ENCODE assay signal across 8 cellular contexts in genomic region chr2:200578778-200579177, GRCh38. TPM values are rescaled to one million over a fixed set of nuclear protein-coding genes. Genes with fewer than 3 reads are reported as not detected.
DNase-seq lines count a peak whose midpoint lies in the region; ATAC-seq, FAIRE-seq and TF ChIP-seq lines count a peak whose summit lies in the region.

No MANE protein-coding gene starts in this region.

- TF ChIP-seq CTCF in ascending aorta (IDR thresholded peaks at IDR 0.05), result peak; percentile 16 to 41 (median 20)
- peak; percentile 15 for TF ChIP-seq CTCF in mucosa of descending colon (IDR thresholded peaks at IDR 0.05)
- TF ChIP-seq CTCF in vagina (IDR thresholded peaks at IDR 0.05), result peak in 1 of 3 experiments; percentile 32

- no peak for TF ChIP-seq POLR2A in vagina (IDR thresholded peaks at IDR 0.05)

- H3K27ac ChIP-seq in ascending aorta, result no peak overlapping the region
- no peak overlapping the region for H3K27ac ChIP-seq in vagina

- DNase-seq in DMS53 treated with DMSO at 0.1 percent for 48 hours (lab: John Stamatoyannopoulos, UW; ENCODE audit: unreplicated experiment) (peak; percentile 21), HTR-8/SVneo (ENCODE audit: insufficient read length, low spot score) (peak; percentile 4), ascending aorta (ENCODE audit: low spot score in 2 of 2) (no peak), mucosa of descending colon (peak in 1 of 3 donors; percentile 55), germinal center (ENCODE audit: low spot score) (no peak), 8988T (no peak), head of caudate nucleus (no peak), vagina (ENCODE audit: extremely low spot score in 2 of 2) (no peak)

- no peak for FAIRE-seq in HTR-8/SVneo (lab: Jason Lieb, UNC)

- H3K27me3 ChIP-seq in ascending aorta (no peaks in the 10 kb centered on the region), vagina (no peaks in the 10 kb centered on the region)

- H3K36me3 ChIP-seq in ascending aorta (no peaks in the 10 kb centered on the region), mucosa of descending colon (ENCODE audit: low read depth) (no peaks in the 10 kb centered on the region), vagina (no peaks in the 10 kb centered on the region)

- H3K4me3 ChIP-seq in ascending aorta, result no peak overlapping the region
- H3K4me3 ChIP-seq in mucosa of descending colon, result no peak overlapping the region
- H3K4me3 ChIP-seq in vagina, result no peak overlapping the region

- peak; percentile 84 for ATAC-seq in mucosa of descending colon

- intact Hi-C loops in ascending aorta (cut with DNase I) (loop anchor here (2.0 kb wide), 1 partner anchor 124 kb away; no protein-coding TSS in a partner anchor), mucosa of descending colon (cut with DNase I, micrococcal nuclease) (loop anchor here in 1 of 2 donors (2.0 kb wide), 1 partner anchor 124 kb away; no protein-coding TSS in a partner anchor), head of caudate nucleus (cut with DNase I) (no loop called here), vagina (cut with DNase I) (loop anchor here (5.0 kb wide), 1 partner anchor 124 kb away; no protein-coding TSS in a partner anchor)

- no peaks in the 10 kb centered on the region for H3K9me3 ChIP-seq in ascending aorta
- H3K9me3 ChIP-seq in mucosa of descending colon, result no peaks in the 10 kb centered on the region
- H3K9me3 ChIP-seq in vagina, result no peaks in the 10 kb centered on the region

- no peaks in the 10 kb centered on the region for H3K4me1 ChIP-seq in ascending aorta
- no peaks in the 10 kb centered on the region for H3K4me1 ChIP-seq in mucosa of descending colon (ENCODE audit: low read depth)
- no peaks in the 10 kb centered on the region for H3K4me1 ChIP-seq in vagina

RNA-seq across cellular contexts. Expression of gene AOX1, which starts 7.0 kb away (rescaled TPM):
- 59.2 TPM for total RNA-seq in ascending aorta
- total RNA-seq in mucosa of descending colon, result 10 to 100 TPM in 2 of 3 donors, 1 to 10 TPM in 1; 1.9 to 33.9 (median 17.8) TPM
- total RNA-seq in vagina, result 84.5 TPM

RNA-seq across cellular contexts. Expression of gene SGO2, which starts 52.8 kb away (rescaled TPM):
- total RNA-seq in ascending aorta, result 0.96 TPM
- total RNA-seq in mucosa of descending colon, result 1 to 10 TPM; 3.3 to 8.5 (median 3.8) TPM
- total RNA-seq in vagina, result 1.7 TPM

Comparison
In these comparisons a context has a peak if more than half of its experiments do, and no peak if none do; other contexts are left out.
1. DNase-seq: peak in DMS53 treated with DMSO at 0.1 percent for 48 hours (single experiment) and HTR-8/SVneo (single experiment); none in ascending aorta (0 of 2), germinal center (single experiment), 8988T (single experiment), head of caudate nucleus (0 of 42) and vagina (0 of 2).